6 cellular contexts compared by ENCODE assay signal in genomic region chr3:49220985-49221563, GRCh38. TPM values are rescaled to one million over a fixed set of nuclear protein-coding genes. Genes with fewer than 3 reads are reported as not detected.
DNase-seq lines count a peak whose midpoint lies in the region; ATAC-seq, FAIRE-seq and TF ChIP-seq lines count a peak whose summit lies in the region.
"Not testable (repeated sequence)": the region's sequence is repeated elsewhere in the genome, so short reads cannot be mapped to it uniquely, and the experiment has no call there.

No MANE protein-coding gene starts in this region.

- H3K9ac ChIP-seq in IMR-90 (ENCODE audit: low read depth, low read length); K562 (ENCODE audit: insufficient read depth in 1 of 2, low read depth in 2 of 2, low read length in 2 of 2): not testable (repeated sequence)

- ATAC-seq in A549; IMR-90 (ENCODE audit: low read depth); K562; upper lobe of right lung: not testable (repeated sequence)

- DNase-seq in A549 (ENCODE audit: low read depth in 1 of 2, low spot score in 1 of 2); IMR-90; K562 (ENCODE audit: extremely low read depth in 1 of 4, low spot score in 3 of 4); upper lobe of right lung: not testable (repeated sequence)

- H3K4ac ChIP-seq in IMR-90 (ENCODE audit: low read depth, low read length), result not testable (repeated sequence)

- not testable (repeated sequence) for H3K18ac ChIP-seq in IMR-90 (ENCODE audit: low read depth, low read length)

- H2BK15ac ChIP-seq in IMR-90 (ENCODE audit: low read depth, low read length), result not testable (repeated sequence)

- not testable (repeated sequence) for H3K14ac ChIP-seq in IMR-90 (replicated peaks; ENCODE audit: low read depth, low read length)

- not testable (repeated sequence) for H3K27me3 ChIP-seq in IMR-90 (ENCODE audit: control insufficient read depth, insufficient read depth, low read length); K562 (ENCODE audit: control insufficient read depth in 2 of 2, insufficient read depth in 2 of 2, low read length in 2 of 2); esophagus (ENCODE audit: control insufficient read depth in 1 of 2, insufficient read depth in 2 of 2, low read length in 2 of 2); upper lobe of right lung

- H2BK20ac ChIP-seq in IMR-90 (ENCODE audit: low read depth, low read length), result not testable (repeated sequence)

- H4K5ac ChIP-seq in IMR-90 (ENCODE audit: low read depth, low read length), result not testable (repeated sequence)

- H2BK120ac ChIP-seq in IMR-90 (ENCODE audit: low read depth, low read length), result not testable (repeated sequence)

- POLR2A ChIA-PET in A549 (lab: Yijun Ruan, JAX); K562 (lab: Yijun Ruan, JAX): not testable (repeated sequence)
- POLR2A ChIA-PET in IMR-90 (lab: Charles Lee; ENCODE audit: unreplicated experiment), result interaction anchor here (0.5 kb wide), 1 partner anchor 92 kb away, joined by 3 read pairs; no protein-coding TSS in a partner anchor

- not testable (repeated sequence) for TF ChIP-seq RAD21 in A549 (conservative IDR thresholded peaks at IDR 0.05 in 1 of 2, IDR thresholded peaks at IDR 0.05 in 1 of 2); IMR-90 (IDR thresholded peaks at IDR 0.05; ENCODE audit: low read length); K562 (CRISPR knock-in tag; conservative IDR thresholded peaks at IDR 0.05 in 1 of 2, IDR thresholded peaks at IDR 0.05 in 1 of 2)

- not testable (repeated sequence) for H3K36me3 ChIP-seq in IMR-90 (ENCODE audit: control insufficient read depth, insufficient read depth, low read length); K562 (ENCODE audit: control insufficient read depth, insufficient read depth, low read length); esophagus (ENCODE audit: control insufficient read depth in 2 of 2, insufficient read depth in 2 of 2, low read length in 1 of 2); upper lobe of right lung

- in situ Hi-C loops in IMR-90 (cut with MboI; ENCODE audit: low sequenced_read_pairs); K562 (cut with MboI): not testable (repeated sequence)

- not testable (repeated sequence) for TF ChIP-seq CTCF in A549 (IDR thresholded peaks at IDR 0.05); IMR-90 (conservative IDR thresholded peaks at IDR 0.05; ENCODE audit: low read depth, low read length); K562 (IDR thresholded peaks at IDR 0.05 in 2 of 3, conservative IDR thresholded peaks at IDR 0.05 in 1 of 3; ENCODE audit: insufficient read depth in 2 of 3, low read depth in 1 of 3, low read length in 3 of 3); upper lobe of right lung (IDR thresholded peaks at IDR 0.05)

- not testable (repeated sequence) for H3K4me3 ChIP-seq in A549; IMR-90 (ENCODE audit: insufficient read depth, low read depth, low read length); K562; esophagus (ENCODE audit: low read depth in 1 of 2, low read length in 2 of 2); skin epidermis; upper lobe of right lung

- H4K20me1 ChIP-seq in IMR-90 (ENCODE audit: insufficient read depth, low read length); K562 (replicated peaks; ENCODE audit: control insufficient read depth, insufficient read depth, low read length): not testable (repeated sequence)

- H3K79me1 ChIP-seq in IMR-90 (ENCODE audit: low read depth in 1 of 2, low read length in 2 of 2), result not testable (repeated sequence)

- TF ChIP-seq EP300 in A549 (IDR thresholded peaks at IDR 0.05); K562 (IDR thresholded peaks at IDR 0.05; ENCODE audit: low read length): not testable (repeated sequence)

- not testable (repeated sequence) for H2AFZ ChIP-seq in IMR-90 (replicated peaks; ENCODE audit: low read length, poor library complexity); K562 (ENCODE audit: low read depth, low read length)

- not testable (repeated sequence) for H2AK9ac ChIP-seq in IMR-90 (replicated peaks; ENCODE audit: low read depth, low read length, poor library complexity)

- not testable (repeated sequence) for H3K27ac ChIP-seq in A549; IMR-90 (ENCODE audit: insufficient read depth, low read length); K562 (ENCODE audit: extremely low read depth, low read depth, low read length)
- peak overlapping the region; percentile 84 to 93 for H3K27ac ChIP-seq in esophagus (ENCODE audit: low read depth in 2 of 2, low read length in 1 of 2)
- peak overlapping the region in 18 of 21 experiments; percentile 15 to 83 (median 70) for H3K27ac ChIP-seq in skin epidermis
- H3K27ac ChIP-seq in upper lobe of right lung, result peak overlapping the region; percentile 18

- not testable (repeated sequence) for FAIRE-seq in A549 (lab: Jason Lieb, UNC); K562 (lab: Jason Lieb, UNC)

- dilution Hi-C loops in IMR-90 (cut with HindIII; ENCODE audit: low sequenced_read_pairs, unreplicated experiment), result not testable (repeated sequence)

- not testable (repeated sequence) for H2BK5ac ChIP-seq in IMR-90 (ENCODE audit: low read depth, low read length, poor library complexity, severe bottlenecking)

- not testable (repeated sequence) for BruUV-seq in IMR-90 (replicated peaks; lab: Mats Ljungman, UMichigan); K562 (replicated peaks; lab: Mats Ljungman, UMichigan)

- not testable (repeated sequence) for H3K4me2 ChIP-seq in A549; IMR-90 (ENCODE audit: low read depth, low read length); K562 (ENCODE audit: insufficient read depth, low read length)

- not testable (repeated sequence) for TF ChIP-seq POLR2A in A549 (IDR thresholded peaks at IDR 0.05; ENCODE audit: low read length); IMR-90 (IDR thresholded peaks at IDR 0.05; ENCODE audit: low read depth, low read length); K562 (conservative IDR thresholded peaks at IDR 0.05)

- not testable (repeated sequence) for H2AK5ac ChIP-seq in IMR-90 (ENCODE audit: low read depth, low read length)

- not testable (repeated sequence) for H3K9me1 ChIP-seq in IMR-90 (ENCODE audit: insufficient read depth, low read length); K562 (ENCODE audit: control insufficient read depth, insufficient read depth, low read length)

- H4K8ac ChIP-seq in IMR-90 (ENCODE audit: low read depth in 2 of 2, low read length in 2 of 2), result not testable (repeated sequence)

- 93% methylated on average over 5 of the region's 6 CpGs for WGBS in A549 (ENCODE audit: missing lambda C conversion rate)
- no CpG with 5 or more reads among the region's 6 CpGs for WGBS in IMR-90 (ENCODE audit: extremely low coverage in 2 of 2, insufficient read length in 1 of 2), 2 experiments
- 41% methylated on average over 5 of the region's 6 CpGs for whole genome bisulfite sequencing in K562 (ENCODE audit: insufficient coverage, low coverage, missing lambda C conversion rate)
- WGBS in esophagus, 2 donors, result 89 to 91% methylated on average over 6 of the region's 6 CpGs

- peaks cover 17% of the 10 kb centered on the region for H3K4me1 ChIP-seq in A549
- not testable (repeated sequence) for H3K4me1 ChIP-seq in IMR-90 (ENCODE audit: control insufficient read depth, insufficient read depth, low read length); K562 (replicated peaks in 1 of 2; ENCODE audit: control insufficient read depth in 2 of 2, insufficient read depth in 2 of 2, low read length in 2 of 2); esophagus (ENCODE audit: control insufficient read depth in 2 of 2, insufficient read depth in 2 of 2, low read length in 1 of 2); upper lobe of right lung

- intact Hi-C loops in IMR-90 (cut with micrococcal nuclease); K562 (cut with micrococcal nuclease); upper lobe of right lung (cut with DNase I): not testable (repeated sequence)

- H4K91ac ChIP-seq in IMR-90 (ENCODE audit: insufficient read depth, low read depth, low read length), result not testable (repeated sequence)

- CTCF ChIA-PET in A549 (lab: Yijun Ruan, JAX), result interaction anchor here (1.0 kb wide), 1 partner anchor 452 kb away, joined by 3 read pairs; no protein-coding TSS in a partner anchor
- CTCF ChIA-PET in IMR-90 (lab: Yijun Ruan, JAX); K562 (lab: Yijun Ruan, JAX; ENCODE audit: low intra/inter-chr PET ratio): not testable (repeated sequence)

- not testable (repeated sequence) for H3K56ac ChIP-seq in IMR-90 (ENCODE audit: extremely low read depth, insufficient read depth, low read length)

- not testable (repeated sequence) for H3K9me3 ChIP-seq in A549; IMR-90 (ENCODE audit: control insufficient read depth, insufficient read depth, low read length); K562 (replicated peaks; ENCODE audit: control insufficient read depth, insufficient read depth, low read depth, low read length); esophagus (ENCODE audit: control insufficient read depth in 2 of 2, insufficient read depth in 1 of 2, low read depth in 1 of 2, low read length in 1 of 2); upper lobe of right lung

- H3K79me2 ChIP-seq in K562 (ENCODE audit: control insufficient read depth, insufficient read depth, low read length), result not testable (repeated sequence)

- not testable (repeated sequence) for H3K23ac ChIP-seq in IMR-90 (ENCODE audit: low read depth, low read length)

RNA-seq across cellular contexts. Expression of gene KLHDC8B, which starts 49.7 kb away (rescaled TPM):
- polyA plus RNA-seq in A549 (2011; rRNA removed) (6.7 and 7.4 TPM in 2 replicates), A549 (2017; fragmentation: RNase III; extraction: RNeasy Plus Mini Kit Qiagen cat#74134 plus additional on column Dnase treatment) (7.0 to 9.9 TPM (median 8.9 TPM) in 3 replicates), IMR-90 (2012; rRNA removed) (16.3 and 17.4 TPM in 2 replicates), K562 (2011; rRNA removed) (33.9 and 34.8 TPM in 2 replicates), K562 (2014; fragmentation: Illumina TruSeq; extraction: Trizol) (24.1 and 30.4 TPM in 2 replicates), K562 (2014; fragmentation: Nextera tagmentation; extraction: Ambion mirVana) (1 to 10 TPM; 6.9 TPM), K562 (2014; rRNA removed) (20.2 and 25.5 TPM in 2 replicates), esophagus (10 to 100 TPM; 24.5 to 39.0 TPM)
- polyA plus RNA-seq in A549 (2012; cell fraction: cytosol; rRNA removed), result 6.2 and 7.6 TPM in 2 replicates
- 9.8 and 10.1 TPM in 2 replicates for polyA plus RNA-seq in A549 (2012; cell fraction: nucleus; rRNA removed)
- 8.6 and 8.9 TPM in 2 replicates for polyA minus RNA-seq in A549 (2011; rRNA and poly(A)+ RNA removed)
- total RNA-seq in IMR-90 (2012; rRNA removed) (16.1 and 16.5 TPM in 2 replicates), K562 (2014; rRNA removed) (28.6 and 39.4 TPM in 2 replicates), K562 (2014; rRNA removed; fragmentation: Illumina TruSeq; extraction: Trizol) (23.3 and 25.2 TPM in 2 replicates), K562 (2015; rRNA removed; fragmentation: Illumina TruSeq; extraction: Trizol) (24.1 and 25.6 TPM in 2 replicates), K562 (2021) (32.9 and 34.1 TPM in 2 replicates), upper lobe of right lung (22.4 TPM)
- 18.0 and 20.1 TPM in 2 replicates for polyA plus RNA-seq in IMR-90 (2012; cell fraction: cytosol; rRNA removed)
- polyA plus RNA-seq in IMR-90 (2012; cell fraction: nucleus; rRNA removed; ENCODE audit: low replicate concordance), result 33.2 and 39.4 TPM in 2 replicates
- total RNA-seq in K562 (2011; cell fraction: chromatin; rRNA removed; ENCODE audit: low replicate concordance), result 21.4 and 56.1 TPM in 2 replicates
- 52.7 and 60.5 TPM in 2 replicates for total RNA-seq in K562 (2011; cell fraction: nucleolus; rRNA removed)
- total RNA-seq in K562 (2011; cell fraction: nucleoplasm; rRNA removed), result 34.7 and 36.8 TPM in 2 replicates
- 32.7 and 43.1 TPM in 2 replicates for polyA plus RNA-seq in K562 (2011; cell fraction: cytosol; rRNA removed)
- polyA plus RNA-seq in K562 (2011; cell fraction: nucleus; rRNA removed), result 49.0 and 53.6 TPM in 2 replicates
- polyA plus RNA-seq in K562 (2012), result 28.6 and 59.4 TPM in 2 replicates
- polyA minus RNA-seq in K562 (2011; rRNA and poly(A)+ RNA removed), result 24.4 and 28.8 TPM in 2 replicates
- 15.7 and 18.0 TPM in 2 replicates for polyA minus RNA-seq in K562 (2011; cell fraction: cytosol; rRNA and poly(A)+ RNA removed)
- 20.1 and 28.9 TPM in 2 replicates for polyA minus RNA-seq in K562 (2011; cell fraction: nucleus; rRNA and poly(A)+ RNA removed)

RNA-seq across cellular contexts. Expression of gene CCDC71, which starts 54.9 kb away (rescaled TPM):
- polyA plus RNA-seq in A549 (2011; rRNA removed), result 13.4 and 15.9 TPM in 2 replicates
- 18.8 and 22.6 TPM in 2 replicates for polyA plus RNA-seq in A549 (2012; cell fraction: cytosol; rRNA removed)
- 17.3 and 19.4 TPM in 2 replicates for polyA plus RNA-seq in A549 (2012; cell fraction: nucleus; rRNA removed)
- polyA plus RNA-seq in A549 (2017; fragmentation: RNase III; extraction: RNeasy Plus Mini Kit Qiagen cat#74134 plus additional on column Dnase treatment), result 8.1 to 10.0 TPM (median 9.6 TPM) in 3 replicates
- polyA minus RNA-seq in A549 (2011; rRNA and poly(A)+ RNA removed), result 29.2 and 38.9 TPM in 2 replicates
- total RNA-seq in IMR-90 (2012; rRNA removed), result 28.3 and 29.4 TPM in 2 replicates
- polyA plus RNA-seq in IMR-90 (2012; rRNA removed), result 35.9 and 38.6 TPM in 2 replicates
- polyA plus RNA-seq in IMR-90 (2012; cell fraction: cytosol; rRNA removed), result 30.2 and 39.2 TPM in 2 replicates
- 15.4 and 25.4 TPM in 2 replicates for polyA plus RNA-seq in IMR-90 (2012; cell fraction: nucleus; rRNA removed; ENCODE audit: low replicate concordance)
- 13.4 and 54.6 TPM in 2 replicates for total RNA-seq in K562 (2011; cell fraction: chromatin; rRNA removed; ENCODE audit: low replicate concordance)
- total RNA-seq in K562 (2011; cell fraction: nucleolus; rRNA removed), result 53.7 and 63.5 TPM in 2 replicates
- total RNA-seq in K562 (2011; cell fraction: nucleoplasm; rRNA removed), result 22.3 and 35.1 TPM in 2 replicates
- total RNA-seq in K562 (2014; rRNA removed), result 14.3 and 24.7 TPM in 2 replicates
- total RNA-seq in K562 (2014; rRNA removed; fragmentation: Illumina TruSeq; extraction: Trizol), result 5.6 and 7.4 TPM in 2 replicates
- 12.2 and 13.0 TPM in 2 replicates for total RNA-seq in K562 (2015; rRNA removed; fragmentation: Illumina TruSeq; extraction: Trizol)
- 18.4 and 18.7 TPM in 2 replicates for total RNA-seq in K562 (2021)
- 14.1 and 15.6 TPM in 2 replicates for polyA plus RNA-seq in K562 (2011; rRNA removed)
- 19.2 and 44.4 TPM in 2 replicates for polyA plus RNA-seq in K562 (2011; cell fraction: cytosol; rRNA removed)
- polyA plus RNA-seq in K562 (2011; cell fraction: nucleus; rRNA removed), result 10.1 and 19.3 TPM in 2 replicates
- polyA plus RNA-seq in K562 (2012), result 14.7 and 17.3 TPM in 2 replicates
- polyA plus RNA-seq in K562 (2014; fragmentation: Illumina TruSeq; extraction: Trizol), result 17.1 and 20.1 TPM in 2 replicates
- under 1 TPM; 0.13 to 0.31 TPM for polyA plus RNA-seq in K562 (2014; fragmentation: Nextera tagmentation; extraction: Ambion mirVana)
- 19.3 and 21.7 TPM in 2 replicates for polyA plus RNA-seq in K562 (2014; rRNA removed)
- 15.1 and 20.5 TPM in 2 replicates for polyA minus RNA-seq in K562 (2011; rRNA and poly(A)+ RNA removed)
- polyA minus RNA-seq in K562 (2011; cell fraction: cytosol; rRNA and poly(A)+ RNA removed), result 12.4 and 16.3 TPM in 2 replicates
- 27.5 and 33.1 TPM in 2 replicates for polyA minus RNA-seq in K562 (2011; cell fraction: nucleus; rRNA and poly(A)+ RNA removed)
- polyA plus RNA-seq in esophagus, result 10 to 100 TPM; 10.1 to 19.1 TPM
- total RNA-seq in upper lobe of right lung, result 22.1 TPM

RNA-seq across cellular contexts. Expression of gene C3orf62, which starts 56.0 kb away (rescaled TPM):
- polyA plus RNA-seq in A549 (2011; rRNA removed) (1.9 and 2.0 TPM in 2 replicates), A549 (2017; fragmentation: RNase III; extraction: RNeasy Plus Mini Kit Qiagen cat#74134 plus additional on column Dnase treatment) (1.5 to 2.0 TPM (median 1.7 TPM) in 3 replicates), IMR-90 (2012; rRNA removed) (3.1 and 3.9 TPM in 2 replicates), K562 (2011; rRNA removed) (3.8 and 4.3 TPM in 2 replicates), K562 (2014; fragmentation: Illumina TruSeq; extraction: Trizol) (4.0 and 5.7 TPM in 2 replicates), K562 (2014; fragmentation: Nextera tagmentation; extraction: Ambion mirVana) (1 to 10 TPM; 1.3 to 1.6 TPM), K562 (2014; rRNA removed) (4.6 and 5.6 TPM in 2 replicates), esophagus (1 to 10 TPM; 4.2 to 6.6 TPM)
- polyA plus RNA-seq in A549 (2012; cell fraction: cytosol; rRNA removed), result 1.5 and 2.2 TPM in 2 replicates
- polyA plus RNA-seq in A549 (2012; cell fraction: nucleus; rRNA removed), result 4.5 and 4.6 TPM in 2 replicates
- 1.2 and 1.7 TPM in 2 replicates for polyA minus RNA-seq in A549 (2011; rRNA and poly(A)+ RNA removed)
- total RNA-seq in IMR-90 (2012; rRNA removed) (0.83 and 0.90 TPM in 2 replicates), K562 (2014; rRNA removed) (2.6 and 4.2 TPM in 2 replicates), K562 (2014; rRNA removed; fragmentation: Illumina TruSeq; extraction: Trizol) (2.9 and 3.8 TPM in 2 replicates), K562 (2015; rRNA removed; fragmentation: Illumina TruSeq; extraction: Trizol) (3.4 and 3.5 TPM in 2 replicates), K562 (2021) (3.0 and 4.2 TPM in 2 replicates), upper lobe of right lung (6.8 TPM)
- 0.77 and 0.91 TPM in 2 replicates for polyA plus RNA-seq in IMR-90 (2012; cell fraction: cytosol; rRNA removed)
- 7.2 and 14.4 TPM in 2 replicates for polyA plus RNA-seq in IMR-90 (2012; cell fraction: nucleus; rRNA removed; ENCODE audit: low replicate concordance)
- 16.8 and 18.1 TPM in 2 replicates for total RNA-seq in K562 (2011; cell fraction: chromatin; rRNA removed; ENCODE audit: low replicate concordance)
- 10.0 and 13.7 TPM in 2 replicates for total RNA-seq in K562 (2011; cell fraction: nucleolus; rRNA removed)
- total RNA-seq in K562 (2011; cell fraction: nucleoplasm; rRNA removed), result 8.5 and 10.4 TPM in 2 replicates
- 2.1 and 3.3 TPM in 2 replicates for polyA plus RNA-seq in K562 (2011; cell fraction: cytosol; rRNA removed)
- 7.7 and 15.6 TPM in 2 replicates for polyA plus RNA-seq in K562 (2011; cell fraction: nucleus; rRNA removed)
- 3.0 and 7.5 TPM in 2 replicates for polyA plus RNA-seq in K562 (2012)
- polyA minus RNA-seq in K562 (2011; rRNA and poly(A)+ RNA removed), result 2.5 and 2.6 TPM in 2 replicates
- polyA minus RNA-seq in K562 (2011; cell fraction: cytosol; rRNA and poly(A)+ RNA removed), result 1.3 and 2.9 TPM in 2 replicates
- polyA minus RNA-seq in K562 (2011; cell fraction: nucleus; rRNA and poly(A)+ RNA removed), result 3.0 and 3.3 TPM in 2 replicates
